8 cellular contexts compared by ENCODE assay signal in genomic region chr17:19363114-19363438, GRCh38. TPM values are rescaled to one million over a fixed set of nuclear protein-coding genes. Genes with fewer than 3 reads are reported as not detected.
DNase-seq lines count a peak whose midpoint lies in the region; ATAC-seq lines count a peak whose summit lies in the region.

No MANE protein-coding gene starts in this region.

- H3K4me1 ChIP-seq in iPS-20b (ENCODE audit: insufficient read depth, low read length) (0 out of 2 replicates have a peak, but pooled peaks cover 2% of the 10 kb centered on the region), subcutaneous abdominal adipose tissue (ENCODE audit: control insufficient read depth in 5 of 5, insufficient read depth in 5 of 5, low read length in 5 of 5) (peaks cover 2 to 19% (median 15%) of the 10 kb centered on the region in 5 donors)

- H3K9me3 Mint-ChIP-seq in activated CD4-positive, alpha-beta T cell treated with anti-CD3 and anti-CD28 coated beads for 36 hours (ENCODE audit: low read depth) = no peaks in the 10 kb centered on the region
- H3K9me3 Mint-ChIP-seq in activated naive CD8-positive, alpha-beta T cell treated with anti-CD3 and anti-CD28 coated beads, Interleukin-2, amount 10 ng/mL, durations not matched to agents 7 days and 5 days = no peaks in the 10 kb centered on the region

- no peak overlapping the region for H3K27ac Mint-ChIP-seq in activated CD4-positive, alpha-beta T cell treated with anti-CD3 and anti-CD28 coated beads for 36 hours
- H3K27ac Mint-ChIP-seq in activated naive CD8-positive, alpha-beta T cell treated with anti-CD3 and anti-CD28 coated beads, Interleukin-2, amount 10 ng/mL, durations not matched to agents 7 days and 5 days = no peak overlapping the region

- H3K36me3 Mint-ChIP-seq in activated CD4-positive, alpha-beta T cell treated with anti-CD3 and anti-CD28 coated beads for 36 hours (ENCODE audit: low read depth) = no peaks in the 10 kb centered on the region
- no peaks in the 10 kb centered on the region for H3K36me3 Mint-ChIP-seq in activated naive CD8-positive, alpha-beta T cell treated with anti-CD3 and anti-CD28 coated beads, Interleukin-2, amount 10 ng/mL, durations not matched to agents 7 days and 5 days

- H3K4me3 ChIP-seq in iPS-20b (ENCODE audit: low read length) (peak overlapping the region; percentile 84; the same call in 1 of the 2 replicates), subcutaneous abdominal adipose tissue (ENCODE audit: low read depth in 1 of 5, low read length in 5 of 5) (peak overlapping the region in 4 of 5 donors; percentile 79 to 87 (median 82))

- POLR2A ChIA-PET in activated CD4-positive, alpha-beta T cell treated with anti-CD3 and anti-CD28 coated beads for 36 hours (lab: Charles Lee) = interaction anchor here (0.7 to 1.9 kb wide), 2 partner anchors 15 to 84 kb away, joined by 3 to 21 read pairs; partner anchors contain the start of gene MAPK7
- POLR2A ChIA-PET in activated naive CD8-positive, alpha-beta T cell treated with anti-CD3 and anti-CD28 coated beads, Interleukin-2, amount 10 ng/mL, durations not matched to agents 7 days and 5 days (lab: Charles Lee) = interaction anchor here (1.1 to 2.2 kb wide), 4 partner anchors 15 to 104 kb away, joined by 3 to 13 read pairs (median 4); partner anchors contain the start of gene MAPK7

- no peak for ATAC-seq in activated CD4-positive, alpha-beta T cell treated with anti-CD3 and anti-CD28 coated beads for 36 hours
- no peak for ATAC-seq in activated naive CD8-positive, alpha-beta T cell treated with anti-CD3 and anti-CD28 coated beads, Interleukin-2, amount 10 ng/mL, durations not matched to agents 7 days and 5 days (ENCODE audit: low read depth)
- ATAC-seq in GM21423 (IDR thresholded peaks at IDR 0.05; ENCODE audit: unreplicated experiment) = no peak

- intact Hi-C loops in activated CD4-positive, alpha-beta T cell treated with anti-CD3 and anti-CD28 coated beads for 36 hours (cut with DNase I, micrococcal nuclease) = loop anchor here (1.0 to 5.0 kb wide), 4 partner anchors 84 to 404 kb away; no protein-coding TSS in a partner anchor

- H3K4me3 Mint-ChIP-seq in activated CD4-positive, alpha-beta T cell treated with anti-CD3 and anti-CD28 coated beads for 36 hours = peak overlapping the region; percentile 74
- H3K4me3 Mint-ChIP-seq in activated naive CD8-positive, alpha-beta T cell treated with anti-CD3 and anti-CD28 coated beads, Interleukin-2, amount 10 ng/mL, durations not matched to agents 7 days and 5 days = peak overlapping the region; percentile 86

- CTCF ChIA-PET in activated CD4-positive, alpha-beta T cell treated with anti-CD3 and anti-CD28 coated beads for 36 hours (lab: Charles Lee) = interaction anchor here (0.6 to 2.4 kb wide), 32 partner anchors 9 to 403 kb away, joined by 3 to 60 read pairs (median 5); partner anchors contain the start of gene MAPK7

- H3K9me3 ChIP-seq in iPS-20b (ENCODE audit: insufficient read depth, low read depth, low read length) = no peaks in the 10 kb centered on the region
- no peaks in the 10 kb centered on the region for H3K9me3 ChIP-seq in subcutaneous abdominal adipose tissue (ENCODE audit: control insufficient read depth in 5 of 5, low read length in 5 of 5)

- H3K36me3 ChIP-seq in iPS-20b (ENCODE audit: insufficient read depth, low read depth, low read length) (peaks cover 11% of the 10 kb centered on the region; the same call in 1 of the 2 replicates), subcutaneous abdominal adipose tissue (ENCODE audit: control insufficient read depth in 5 of 5, insufficient read depth in 5 of 5, low read length in 5 of 5) (no peaks in the 10 kb centered on the region)

- peaks cover 4% of the 10 kb centered on the region for H3K27me3 Mint-ChIP-seq in activated CD4-positive, alpha-beta T cell treated with anti-CD3 and anti-CD28 coated beads for 36 hours
- peaks cover 19% of the 10 kb centered on the region for H3K27me3 Mint-ChIP-seq in activated naive CD8-positive, alpha-beta T cell treated with anti-CD3 and anti-CD28 coated beads, Interleukin-2, amount 10 ng/mL, durations not matched to agents 7 days and 5 days

- H3K9ac ChIP-seq in iPS-20b (ENCODE audit: low read depth, low read length) (no peak overlapping the region), subcutaneous abdominal adipose tissue (ENCODE audit: low read length in 5 of 5) (peak overlapping the region in 1 of 5 donors; percentile 53)

- peaks cover 6% of the 10 kb centered on the region for H3K4me1 Mint-ChIP-seq in activated CD4-positive, alpha-beta T cell treated with anti-CD3 and anti-CD28 coated beads for 36 hours
- H3K4me1 Mint-ChIP-seq in activated naive CD8-positive, alpha-beta T cell treated with anti-CD3 and anti-CD28 coated beads, Interleukin-2, amount 10 ng/mL, durations not matched to agents 7 days and 5 days = peaks cover 3% of the 10 kb centered on the region

- no peak overlapping the region for H3K27ac ChIP-seq in iPS-20b (ENCODE audit: low read length)
- H3K27ac ChIP-seq in subcutaneous abdominal adipose tissue (ENCODE audit: low read depth, low read length) = no peak overlapping the region

- H3K27me3 ChIP-seq in iPS-20b (ENCODE audit: insufficient read depth, low read length) (no peaks in the 10 kb centered on the region), subcutaneous abdominal adipose tissue (ENCODE audit: control insufficient read depth in 5 of 5, insufficient read depth in 4 of 5, low read length in 5 of 5) (no peaks in the 10 kb centered on the region)

- no peak for DNase-seq in activated CD4-positive, alpha-beta T cell treated with anti-CD3 and anti-CD28 coated beads for 36 hours
- no peak for DNase-seq in activated CD4-positive, alpha-beta T cell treated with anti-CD3 and anti-CD28 coated beads for 4 hours
- DNase-seq in activated naive CD8-positive, alpha-beta T cell treated with anti-CD3 and anti-CD28 coated beads, Interleukin-2, amount 10 ng/mL, durations not matched to agents 7 days and 5 days = no peak
- DNase-seq in NCI-H526 (lab: John Stamatoyannopoulos, UW) (no peak), NCI-H146 treated with DMSO at 0.1 percent for 48 hours (lab: John Stamatoyannopoulos, UW; ENCODE audit: unreplicated experiment) (no peak)

RNA-seq across cellular contexts. Expression of gene B9D1, which starts 0.6 kb away (rescaled TPM):
- total RNA-seq in activated CD4-positive, alpha-beta T cell treated with anti-CD3 and anti-CD28 coated beads for 36 hours = 1 to 10 TPM; 7.4 to 7.8 TPM
- 1 to 10 TPM; 1.6 to 2.1 TPM for total RNA-seq in activated naive CD8-positive, alpha-beta T cell treated with anti-CD3 and anti-CD28 coated beads, Interleukin-2, amount 10 ng/mL, durations not matched to agents 7 days and 5 days

RNA-seq across cellular contexts. Expression of gene MAPK7, which starts 15.2 kb away (rescaled TPM):
- total RNA-seq in activated CD4-positive, alpha-beta T cell treated with anti-CD3 and anti-CD28 coated beads for 36 hours = 10 to 100 TPM; 19.0 to 20.8 TPM
- total RNA-seq in activated naive CD8-positive, alpha-beta T cell treated with anti-CD3 and anti-CD28 coated beads, Interleukin-2, amount 10 ng/mL, durations not matched to agents 7 days and 5 days = 10 to 100 TPM; 26.8 to 27.4 TPM

RNA-seq across cellular contexts. Expression of gene MFAP4, which starts 23.9 kb away (rescaled TPM):
- total RNA-seq in activated CD4-positive, alpha-beta T cell treated with anti-CD3 and anti-CD28 coated beads for 36 hours = not detected
- total RNA-seq in activated naive CD8-positive, alpha-beta T cell treated with anti-CD3 and anti-CD28 coated beads, Interleukin-2, amount 10 ng/mL, durations not matched to agents 7 days and 5 days = not detected

RNA-seq across cellular contexts. Expression of gene RNF112, which starts 48.0 kb away (rescaled TPM):
- total RNA-seq in activated CD4-positive, alpha-beta T cell treated with anti-CD3 and anti-CD28 coated beads for 36 hours = under 1 TPM; 0.26 to 0.55 TPM
- total RNA-seq in activated naive CD8-positive, alpha-beta T cell treated with anti-CD3 and anti-CD28 coated beads, Interleukin-2, amount 10 ng/mL, durations not matched to agents 7 days and 5 days = 1 to 10 TPM; 1.2 to 1.8 TPM
